In the genomic region with DNA sequence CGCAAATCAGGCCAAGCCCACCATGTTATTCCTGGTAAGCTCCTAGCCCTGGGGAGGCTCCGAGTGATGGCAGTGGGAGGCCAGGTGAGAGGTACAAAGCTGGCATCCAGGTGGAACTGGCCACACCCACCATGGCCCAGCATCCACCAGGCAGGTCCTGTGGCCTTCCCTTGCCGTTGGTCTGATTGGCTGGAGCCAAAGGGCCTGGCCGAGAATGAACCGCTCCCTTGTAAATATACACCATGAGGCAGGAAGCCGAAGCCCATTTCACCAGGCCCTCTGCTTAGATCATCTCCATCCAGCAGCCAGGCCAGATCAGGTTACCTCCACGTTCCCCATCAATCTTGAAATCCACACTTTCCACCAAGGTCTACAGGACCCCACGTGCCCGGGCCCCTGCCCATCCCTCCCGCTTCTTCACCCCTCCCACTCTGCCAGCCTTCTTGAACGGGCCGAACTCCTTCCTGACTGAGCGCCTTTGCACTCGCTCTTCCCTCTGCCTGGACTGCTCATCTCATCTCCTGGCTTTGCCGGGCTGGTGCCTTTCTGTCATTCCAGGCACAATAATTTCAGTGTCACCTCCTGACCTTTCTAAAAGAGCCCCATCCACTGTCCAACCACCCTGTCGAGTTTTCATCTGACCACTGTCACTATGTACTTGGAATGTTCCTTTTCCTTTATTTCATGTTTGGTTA, we compare ENCODE assay signal across 11 cellular contexts. TPM values are rescaled to one million over a fixed set of nuclear protein-coding genes. Genes with fewer than 3 reads are reported as not detected.
DNase-seq lines count a peak whose midpoint lies in the region; ATAC-seq and TF ChIP-seq lines count a peak whose summit lies in the region.
"Had no signal": no experiment of that assay in that cellular context is flagged by ENCODE, and none has a peak within 500 bp of the region (broad histone marks: within the 10 kb centered on the region; RNA-seq: fewer than 3 reads in every experiment).

No MANE protein-coding gene starts in this region.

- H3K4me3 ChIP-seq in SK-N-SH (ENCODE audit: low read depth in 2 of 2, low read length in 1 of 2) (no peak overlapping the region), MG63 (no peak overlapping the region), mucosa of descending colon (no peak overlapping the region)

- POLR2A ChIA-PET in SK-N-SH (lab: Yijun Ruan, JAX) = no interaction called here

- CTCF ChIA-PET in SK-N-SH (lab: Yijun Ruan, JAX) = no interaction called here

- H3K4me1 ChIP-seq in SK-N-SH (ENCODE audit: control insufficient read depth in 1 of 2, insufficient read depth in 2 of 2, low read depth in 1 of 2, low read length in 1 of 2) (peaks cover 9% of the 10 kb centered on the region in 2 experiments; a peak in 3 of 4 replicates), mucosa of descending colon (ENCODE audit: low read depth) (peaks cover 4% of the 10 kb centered on the region)

- H3K4me1 Mint-ChIP-seq in activated T-helper 1 cell treated with anti-CD3 and anti-CD28 coated beads, Interleukin-12 subunit alpha, Interleukin-12 subunit beta, Interleukin-2, Interleukin-4 antibody, amounts not matched to agents 30 ng/mL and 10 ng/mL and 1 ng/mL, durations not matched to agents 14 hours and 24 hours and 36 hours (ENCODE audit: low read depth) = peaks cover 44% of the 10 kb centered on the region

- H2AFZ ChIP-seq in SK-N-SH (ENCODE audit: low read depth) = no peak overlapping the region

- no peak for TF ChIP-seq RAD21 in SK-N-SH (IDR thresholded peaks at IDR 0.05; ENCODE audit: low read length)

- H3K9me3 Mint-ChIP-seq in activated T-helper 1 cell treated with anti-CD3 and anti-CD28 coated beads, Interleukin-12 subunit alpha, Interleukin-12 subunit beta, Interleukin-2, Interleukin-4 antibody, amounts not matched to agents 30 ng/mL and 10 ng/mL and 1 ng/mL, durations not matched to agents 14 hours and 24 hours and 36 hours = no peaks in the 10 kb centered on the region
- H3K9me3 Mint-ChIP-seq: nephron had no signal

- H3K9me3 ChIP-seq in SK-N-SH (no peaks in the 10 kb centered on the region), MG63 (no peaks in the 10 kb centered on the region), mucosa of descending colon (no peaks in the 10 kb centered on the region)

- DNase-seq in SK-N-SH (no peak), MG63 (peak; percentile 19), mucosa of descending colon (peak in 1 of 3 donors; percentile 65), NOMO-1 (lab: John Stamatoyannopoulos, UW; ENCODE audit: unreplicated experiment in 2 of 2) (no peak), G401 (ENCODE audit: low spot score) (no peak), Right ventricle myocardium superior (no peak)
- no peak for DNase-seq in activated T-helper 1 cell treated with anti-CD3 and anti-CD28 coated beads, Interleukin-12 subunit alpha, Interleukin-12 subunit beta, Interleukin-2, Interleukin-4 antibody, amounts not matched to agents 30 ng/mL and 10 ng/mL and 1 ng/mL, durations not matched to agents 14 hours and 24 hours and 36 hours (ENCODE audit: low spot score)
- DNase-seq: hypothalamus had no signal

- peaks cover 53% of the 10 kb centered on the region for H3K36me3 Mint-ChIP-seq in activated T-helper 1 cell treated with anti-CD3 and anti-CD28 coated beads, Interleukin-12 subunit alpha, Interleukin-12 subunit beta, Interleukin-2, Interleukin-4 antibody, amounts not matched to agents 30 ng/mL and 10 ng/mL and 1 ng/mL, durations not matched to agents 14 hours and 24 hours and 36 hours (ENCODE audit: low read depth)

- H3K4me3 Mint-ChIP-seq in activated T-helper 1 cell treated with anti-CD3 and anti-CD28 coated beads, Interleukin-12 subunit alpha, Interleukin-12 subunit beta, Interleukin-2, Interleukin-4 antibody, amounts not matched to agents 30 ng/mL and 10 ng/mL and 1 ng/mL, durations not matched to agents 14 hours and 24 hours and 36 hours = peak overlapping the region; percentile 13
- H3K4me3 Mint-ChIP-seq: nephron had no signal

- intact Hi-C loops in activated T-helper 1 cell treated with anti-CD3 and anti-CD28 coated beads, Interleukin-12 subunit alpha, Interleukin-12 subunit beta, Interleukin-2, Interleukin-4 antibody, amounts not matched to agents 30 ng/mL and 10 ng/mL and 1 ng/mL, durations not matched to agents 14 hours and 24 hours and 36 hours (cut with micrococcal nuclease) = loop anchor here (10.0 kb wide), 4 partner anchors 375 to 665 kb away; partner anchors contain the start of genes CIITA, GSPT1 and NUBP1
- intact Hi-C loops in mucosa of descending colon (cut with DNase I, micrococcal nuclease) (loop anchor here in 1 of 2 donors (10.0 kb wide), 1 partner anchor 275 kb away; no protein-coding TSS in a partner anchor), Right ventricle myocardium superior (cut with DNase I) (no loop called here)

- H3K4me2 ChIP-seq in SK-N-SH = no peak overlapping the region

- in situ Hi-C loops in G401 (cut with HindIII; ENCODE audit: low sequenced_read_pairs) = no loop called here

- ATAC-seq in SK-N-SH treated with all-trans-retinoic acid at 6 μM for 48 hours = peak; percentile 36
- peak; percentile 61 for ATAC-seq in mucosa of descending colon
- no peak for ATAC-seq in Right ventricle myocardium superior (ENCODE audit: poor library complexity)

- H3K27ac Mint-ChIP-seq in activated T-helper 1 cell treated with anti-CD3 and anti-CD28 coated beads, Interleukin-12 subunit alpha, Interleukin-12 subunit beta, Interleukin-2, Interleukin-4 antibody, amounts not matched to agents 30 ng/mL and 10 ng/mL and 1 ng/mL, durations not matched to agents 14 hours and 24 hours and 36 hours = peak overlapping the region; percentile 9
- H3K27ac Mint-ChIP-seq: nephron had no signal

- peaks cover 29% of the 10 kb centered on the region for H4K20me1 ChIP-seq in SK-N-SH (ENCODE audit: insufficient read depth)

- peaks cover 24% of the 10 kb centered on the region for H3F3A ChIP-seq in SK-N-SH (replicated peaks; ENCODE audit: insufficient read depth)

- no peak overlapping the region for H3K9ac ChIP-seq in SK-N-SH

- H3K79me2 ChIP-seq in SK-N-SH (ENCODE audit: insufficient read depth) = peaks cover 21% of the 10 kb centered on the region

- no peaks in the 10 kb centered on the region for H3K27me3 Mint-ChIP-seq in activated T-helper 1 cell treated with anti-CD3 and anti-CD28 coated beads, Interleukin-12 subunit alpha, Interleukin-12 subunit beta, Interleukin-2, Interleukin-4 antibody, amounts not matched to agents 30 ng/mL and 10 ng/mL and 1 ng/mL, durations not matched to agents 14 hours and 24 hours and 36 hours (ENCODE audit: insufficient read depth)

- H3K36me3 ChIP-seq in SK-N-SH (replicated peaks in 1 of 2; ENCODE audit: control insufficient read depth in 1 of 2, insufficient read depth in 2 of 2, low read length in 1 of 2) = peaks cover 3 to 4% of the 10 kb centered on the region in 2 experiments
- H3K36me3 ChIP-seq in MG63 = peaks cover 4% of the 10 kb centered on the region
- H3K36me3 ChIP-seq in mucosa of descending colon (ENCODE audit: low read depth) = no peaks in the 10 kb centered on the region

- no peak for TF ChIP-seq CTCF in SK-N-SH (IDR thresholded peaks at IDR 0.05)
- no peak for TF ChIP-seq CTCF in mucosa of descending colon (IDR thresholded peaks at IDR 0.05)

- H3K27ac ChIP-seq in SK-N-SH (ENCODE audit: low read depth in 2 of 2, low read length in 1 of 2) = no peak overlapping the region

- no peak for TF ChIP-seq EP300 in SK-N-SH (IDR thresholded peaks at IDR 0.05; ENCODE audit: borderline replicate concordance in 1 of 2, low read depth in 1 of 2, low read length in 1 of 2)

- no peaks in the 10 kb centered on the region for H3K9me2 ChIP-seq in SK-N-SH

- H3K27me3 ChIP-seq in SK-N-SH (ENCODE audit: insufficient read depth) (no peaks in the 10 kb centered on the region), MG63 (no peaks in the 10 kb centered on the region)

- 91% methylated on average over 12 of the region's 16 CpGs for WGBS in SK-N-SH (ENCODE audit: low lambda C conversion rate)

RNA-seq across cellular contexts. Expression of gene SOCS1, which starts 5.8 kb away (rescaled TPM):
- polyA plus RNA-seq in SK-N-SH (2012; rRNA removed) = 6.3 and 8.6 TPM in 2 replicates
- polyA plus RNA-seq in SK-N-SH (2012; cell fraction: cytosol; rRNA removed) = 4.7 and 6.1 TPM in 2 replicates
- polyA plus RNA-seq in SK-N-SH (2012; cell fraction: nucleus; rRNA removed) = 28.4 and 39.6 TPM in 2 replicates
- 0.16 TPM in 1 of 2 replicates, not detected in the other for total RNA-seq in MG63 (2014; rRNA removed; shearing (Covaris generic); ENCODE audit: low replicate concordance)
- 158 and 161 TPM in 2 replicates for total RNA-seq in activated T-helper 1 cell treated with anti-CD3 and anti-CD28 coated beads, Interleukin-12 subunit alpha, Interleukin-12 subunit beta, Interleukin-2, Interleukin-4 antibody, amounts not matched to agents 30 ng/mL and 10 ng/mL and 1 ng/mL, durations not matched to agents 14 hours and 24 hours and 36 hours
- total RNA-seq in mucosa of descending colon = 1 to 10 TPM; 4.0 to 6.5 (median 4.1) TPM
- total RNA-seq in G401 (2014; rRNA removed; shearing (Covaris generic)) = 0.68 and 2.2 TPM in 2 replicates
- total RNA-seq in Right ventricle myocardium superior = 3.7 TPM

RNA-seq across cellular contexts. Expression of gene TNP2, which starts 18.9 kb away (rescaled TPM):
- polyA plus RNA-seq in SK-N-SH (2012; rRNA removed) = not detected in 2 replicates
- not detected in 2 replicates for polyA plus RNA-seq in SK-N-SH (2012; cell fraction: cytosol; rRNA removed)
- not detected in 2 replicates for polyA plus RNA-seq in SK-N-SH (2012; cell fraction: nucleus; rRNA removed)
- total RNA-seq in MG63 (2014; rRNA removed; shearing (Covaris generic); ENCODE audit: low replicate concordance) = not detected in 2 replicates
- total RNA-seq in activated T-helper 1 cell treated with anti-CD3 and anti-CD28 coated beads, Interleukin-12 subunit alpha, Interleukin-12 subunit beta, Interleukin-2, Interleukin-4 antibody, amounts not matched to agents 30 ng/mL and 10 ng/mL and 1 ng/mL, durations not matched to agents 14 hours and 24 hours and 36 hours = not detected in 2 replicates
- total RNA-seq in mucosa of descending colon = not detected
- not detected in 2 replicates for total RNA-seq in G401 (2014; rRNA removed; shearing (Covaris generic))
- total RNA-seq in Right ventricle myocardium superior = not detected
- total RNA-seq: cerebellum had no signal

RNA-seq across cellular contexts. Expression of gene PRM3, which starts 23.2 kb away (rescaled TPM):
- polyA plus RNA-seq in SK-N-SH (2012; rRNA removed) = not detected in 2 replicates
- polyA plus RNA-seq in SK-N-SH (2012; cell fraction: cytosol; rRNA removed) = not detected in 2 replicates
- polyA plus RNA-seq in SK-N-SH (2012; cell fraction: nucleus; rRNA removed) = not detected in 2 replicates
- total RNA-seq in MG63 (2014; rRNA removed; shearing (Covaris generic); ENCODE audit: low replicate concordance) = not detected in 2 replicates
- total RNA-seq in activated T-helper 1 cell treated with anti-CD3 and anti-CD28 coated beads, Interleukin-12 subunit alpha, Interleukin-12 subunit beta, Interleukin-2, Interleukin-4 antibody, amounts not matched to agents 30 ng/mL and 10 ng/mL and 1 ng/mL, durations not matched to agents 14 hours and 24 hours and 36 hours = not detected in 2 replicates
- total RNA-seq in mucosa of descending colon (not detected), Right ventricle myocardium superior (not detected)
- total RNA-seq in G401 (2014; rRNA removed; shearing (Covaris generic)) = not detected in 2 replicates
- total RNA-seq: cerebellum had no signal

RNA-seq across cellular contexts. Expression of gene PRM2, which starts 26.0 kb away (rescaled TPM):
- not detected in 2 replicates for polyA plus RNA-seq in SK-N-SH (2012; rRNA removed)
- polyA plus RNA-seq in SK-N-SH (2012; cell fraction: cytosol; rRNA removed) = not detected in 2 replicates
- not detected in 2 replicates for polyA plus RNA-seq in SK-N-SH (2012; cell fraction: nucleus; rRNA removed)
- not detected in 2 replicates for total RNA-seq in MG63 (2014; rRNA removed; shearing (Covaris generic); ENCODE audit: low replicate concordance)
- not detected in 2 replicates for total RNA-seq in activated T-helper 1 cell treated with anti-CD3 and anti-CD28 coated beads, Interleukin-12 subunit alpha, Interleukin-12 subunit beta, Interleukin-2, Interleukin-4 antibody, amounts not matched to agents 30 ng/mL and 10 ng/mL and 1 ng/mL, durations not matched to agents 14 hours and 24 hours and 36 hours
- not detected for total RNA-seq in mucosa of descending colon
- not detected in 2 replicates for total RNA-seq in G401 (2014; rRNA removed; shearing (Covaris generic))
- total RNA-seq in Right ventricle myocardium superior = not detected
- total RNA-seq: cerebellum had no signal

RNA-seq across cellular contexts. Expression of gene PRM1, which starts 30.9 kb away (rescaled TPM):
- polyA plus RNA-seq in SK-N-SH (2012; rRNA removed) = not detected in 2 replicates
- not detected in 2 replicates for polyA plus RNA-seq in SK-N-SH (2012; cell fraction: cytosol; rRNA removed)
- polyA plus RNA-seq in SK-N-SH (2012; cell fraction: nucleus; rRNA removed) = not detected in 2 replicates
- not detected in 2 replicates for total RNA-seq in MG63 (2014; rRNA removed; shearing (Covaris generic); ENCODE audit: low replicate concordance)
- total RNA-seq in activated T-helper 1 cell treated with anti-CD3 and anti-CD28 coated beads, Interleukin-12 subunit alpha, Interleukin-12 subunit beta, Interleukin-2, Interleukin-4 antibody, amounts not matched to agents 30 ng/mL and 10 ng/mL and 1 ng/mL, durations not matched to agents 14 hours and 24 hours and 36 hours = not detected in 2 replicates
- total RNA-seq in mucosa of descending colon (not detected), Right ventricle myocardium superior (not detected)
- not detected in 2 replicates for total RNA-seq in G401 (2014; rRNA removed; shearing (Covaris generic))
- total RNA-seq: cerebellum had no signal

Comparison
In these comparisons a context has a peak if more than half of its experiments do, and no peak if none do; other contexts are left out.
1. RNA of gene SOCS1, which starts 5.8 kb away (total RNA-seq): 158 to 161 TPM in activated T-helper 1 cell treated with anti-CD3 and anti-CD28 coated beads, Interleukin-12 subunit alpha, Interleukin-12 subunit beta, Interleukin-2, Interleukin-4 antibody, amounts not matched to agents 30 ng/mL and 10 ng/mL and 1 ng/mL, durations not matched to agents 14 hours and 24 hours and 36 hours; 4.0 to 6.5 TPM in mucosa of descending colon, 3.7 TPM in Right ventricle myocardium superior (single experiment), 0.68 to 2.2 TPM in G401 and 0.16 TPM in MG63; every median in the first group is over 10 times any median in the second.